In genomic region chr4:6971536-6972374, GRCh38 we compare ENCODE assay signal across 21 cellular contexts.
A peak's percentile ranks its signal among the peaks of the same experiment; 100 is the strongest.
DNase-seq lines count a peak whose midpoint lies in the region; ATAC-seq lines count a peak whose summit lies in the region.
"Had no signal": no experiment of that assay in that cellular context is flagged by ENCODE, and none has a peak within 500 bp of the region (broad histone marks: within the 10 kb centered on the region; RNA-seq: fewer than 3 reads in every experiment).

No MANE protein-coding gene starts in this region.

- H3K4me1 ChIP-seq in HUES64 (ENCODE audit: insufficient read depth, low read length): peaks cover 26% of the 10 kb centered on the region
- H3K4me1 ChIP-seq in skeletal muscle tissue (ENCODE audit: control insufficient read depth in 3 of 3, insufficient read depth in 3 of 3, low read length in 3 of 3): peaks cover 25 to 46% (median 32%) of the 10 kb centered on the region in 3 donors
- no peaks in the 10 kb centered on the region for H3K4me1 ChIP-seq in Karpas-422 (ENCODE audit: low read length)

- H3K36me3 Mint-ChIP-seq in activated T-cell treated with anti-CD3 and anti-CD28 coated beads, Interleukin-2, amount 50 U/mL, for 24 hours (ENCODE audit: low read depth): peaks cover 54% of the 10 kb centered on the region
- peaks cover 7% of the 10 kb centered on the region for H3K36me3 Mint-ChIP-seq in activated naive CD8-positive, alpha-beta T cell treated with anti-CD3 and anti-CD28 coated beads, Interleukin-2, amount 50 U/mL, for 24 hours (ENCODE audit: low read depth)

- intact Hi-C loops in left ventricle myocardium superior (cut with micrococcal nuclease): no loop called here

- H3K9me2 ChIP-seq in Karpas-422 (replicated peaks; ENCODE audit: insufficient read depth, low read length): no peaks in the 10 kb centered on the region

- DNase-seq in activated T-cell treated with anti-CD3 and anti-CD28 coated beads, Interleukin-2, amount 50 U/mL, for 24 hours: no peak
- no peak for DNase-seq in activated T-cell treated with anti-CD3 and anti-CD28 coated beads, Interleukin-2, amount 50 U/mL, for 48 hours
- peak; percentile 51 for DNase-seq in left ventricle myocardium superior
- no peak for DNase-seq in putamen (ENCODE audit: low spot score)
- no peak for DNase-seq in activated naive CD8-positive, alpha-beta T cell treated with anti-CD3 and anti-CD28 coated beads, Interleukin-2, amount 50 U/mL, for 24 hours
- DNase-seq in Karpas-422: no peak
- DNase-seq: 8988T; activated CD4-positive, alpha-beta T cell treated with anti-CD3 and anti-CD28 coated beads for 1 hour; AML-193; IMR-90; mesendoderm; MG63; naive thymus-derived CD8-positive, alpha-beta T cell; NCI-H1436; NCI-H526; pancreas; small intestine; stimulated activated naive CD8-positive, alpha-beta T cell treated with anti-CD3 and anti-CD28 coated beads, Interleukin-15, amount 100 ng/mL, for 72 hours; transverse colon had no signal

- H3K27ac ChIP-seq in HUES64 (ENCODE audit: low read depth, low read length): peak overlapping the region; percentile 93
- peak overlapping the region; percentile 74 for H3K27ac ChIP-seq in skeletal muscle tissue (ENCODE audit: low read depth, low read length)
- no peak overlapping the region for H3K27ac ChIP-seq in Karpas-422 (ENCODE audit: low read length)
- H3K27ac ChIP-seq: pancreas, transverse colon had no signal

- no peak overlapping the region for H3K4me3 Mint-ChIP-seq in activated T-cell treated with anti-CD3 and anti-CD28 coated beads, Interleukin-2, amount 50 U/mL, for 24 hours
- H3K4me3 Mint-ChIP-seq in activated naive CD8-positive, alpha-beta T cell treated with anti-CD3 and anti-CD28 coated beads, Interleukin-2, amount 50 U/mL, for 24 hours: no peak overlapping the region
- H3K4me3 Mint-ChIP-seq: naive thymus-derived CD8-positive, alpha-beta T cell; stimulated activated naive CD8-positive, alpha-beta T cell treated with anti-CD3 and anti-CD28 coated beads, Interleukin-15, amount 100 ng/mL, for 72 hours had no signal

- no peaks in the 10 kb centered on the region for H3K9me3 Mint-ChIP-seq in activated T-cell treated with anti-CD3 and anti-CD28 coated beads, Interleukin-2, amount 50 U/mL, for 24 hours
- H3K9me3 Mint-ChIP-seq in activated naive CD8-positive, alpha-beta T cell treated with anti-CD3 and anti-CD28 coated beads, Interleukin-2, amount 50 U/mL, for 24 hours: no peaks in the 10 kb centered on the region
- H3K9me3 Mint-ChIP-seq: naive thymus-derived CD8-positive, alpha-beta T cell; stimulated activated naive CD8-positive, alpha-beta T cell treated with anti-CD3 and anti-CD28 coated beads, Interleukin-15, amount 100 ng/mL, for 72 hours had no signal

- H3K79me2 ChIP-seq in Karpas-422 (ENCODE audit: low read length): no peaks in the 10 kb centered on the region

- H3K27me3 ChIP-seq in HUES64 (ENCODE audit: insufficient read depth, low read length) (no peaks in the 10 kb centered on the region), skeletal muscle tissue (ENCODE audit: control insufficient read depth in 3 of 3, insufficient read depth in 3 of 3, low read length in 3 of 3) (no peaks in the 10 kb centered on the region), Karpas-422 (ENCODE audit: low read length) (no peaks in the 10 kb centered on the region)
- H3K27me3 ChIP-seq: MG63, pancreas, transverse colon had no signal

- H3K9ac ChIP-seq in HUES64 (ENCODE audit: low read depth, low read length) (peak overlapping the region; percentile 7; the same call in 1 of the 2 replicates), skeletal muscle tissue (ENCODE audit: low read depth in 1 of 3, low read length in 3 of 3) (no peak overlapping the region), Karpas-422 (ENCODE audit: low read length) (no peak overlapping the region)

- H3K4me3 ChIP-seq in HUES64 (ENCODE audit: low read length): no peak overlapping the region
- no peak overlapping the region for H3K4me3 ChIP-seq in skeletal muscle tissue (ENCODE audit: low read length in 3 of 3)
- H3K4me3 ChIP-seq in Karpas-422 (ENCODE audit: low read length): no peak overlapping the region
- H3K4me3 ChIP-seq: MG63, pancreas, transverse colon had no signal

- no peaks in the 10 kb centered on the region for H3K27me3 Mint-ChIP-seq in activated T-cell treated with anti-CD3 and anti-CD28 coated beads, Interleukin-2, amount 50 U/mL, for 24 hours
- H3K27me3 Mint-ChIP-seq in activated naive CD8-positive, alpha-beta T cell treated with anti-CD3 and anti-CD28 coated beads, Interleukin-2, amount 50 U/mL, for 24 hours: no peaks in the 10 kb centered on the region
- H3K27me3 Mint-ChIP-seq: naive thymus-derived CD8-positive, alpha-beta T cell; stimulated activated naive CD8-positive, alpha-beta T cell treated with anti-CD3 and anti-CD28 coated beads, Interleukin-15, amount 100 ng/mL, for 72 hours had no signal

- peaks cover 19% of the 10 kb centered on the region for H3K4me1 Mint-ChIP-seq in activated T-cell treated with anti-CD3 and anti-CD28 coated beads, Interleukin-2, amount 50 U/mL, for 24 hours (ENCODE audit: low read depth)
- H3K4me1 Mint-ChIP-seq in activated naive CD8-positive, alpha-beta T cell treated with anti-CD3 and anti-CD28 coated beads, Interleukin-2, amount 50 U/mL, for 24 hours: peaks cover 12% of the 10 kb centered on the region

- no peaks in the 10 kb centered on the region for H3K36me3 ChIP-seq in HUES64 (ENCODE audit: insufficient read depth, low read length)
- H3K36me3 ChIP-seq in skeletal muscle tissue (ENCODE audit: control insufficient read depth in 3 of 3, insufficient read depth in 3 of 3, low read length in 3 of 3): peaks cover 0 to 5% (median 2%) of the 10 kb centered on the region in 3 donors
- H3K36me3 ChIP-seq in Karpas-422 (ENCODE audit: insufficient read depth, low read length): no peaks in the 10 kb centered on the region
- H3K36me3 ChIP-seq: MG63, pancreas had no signal

- H3K9me3 ChIP-seq in HUES64 (ENCODE audit: insufficient read depth, low read depth, low read length) (peaks cover 4% of the 10 kb centered on the region; the same call in 1 of the 2 replicates), skeletal muscle tissue (ENCODE audit: control insufficient read depth in 3 of 3, low read length in 3 of 3) (no peaks in the 10 kb centered on the region), Karpas-422 (ENCODE audit: low read length) (no peaks in the 10 kb centered on the region)
- H3K9me3 ChIP-seq: MG63, pancreas, transverse colon had no signal

- H2AFZ ChIP-seq in Karpas-422 (ENCODE audit: low read length): no peak overlapping the region

- ATAC-seq in left ventricle myocardium superior: peak; percentile 53
- ATAC-seq in activated naive CD8-positive, alpha-beta T cell treated with anti-CD3 and anti-CD28 coated beads, Interleukin-2, amount 50 U/mL, for 24 hours: no peak
- ATAC-seq: naive thymus-derived CD8-positive, alpha-beta T cell; pancreas; stimulated activated naive CD8-positive, alpha-beta T cell treated with anti-CD3 and anti-CD28 coated beads, Interleukin-15, amount 100 ng/mL, for 72 hours had no signal

- WGBS in HUES64: 90% methylated on average over 16 of the region's 16 CpGs

- H3K27ac Mint-ChIP-seq in activated T-cell treated with anti-CD3 and anti-CD28 coated beads, Interleukin-2, amount 50 U/mL, for 24 hours: peak overlapping the region; percentile 4
- H3K27ac Mint-ChIP-seq in activated naive CD8-positive, alpha-beta T cell treated with anti-CD3 and anti-CD28 coated beads, Interleukin-2, amount 50 U/mL, for 24 hours: no peak overlapping the region

- H3K4me2 ChIP-seq in Karpas-422 (ENCODE audit: low read depth, low read length, poor library complexity, severe bottlenecking): no peak overlapping the region

- peaks cover 17% of the 10 kb centered on the region; the same call in 1 of the 2 replicates for H4K20me1 ChIP-seq in Karpas-422 (ENCODE audit: insufficient read depth, low read depth, low read length)
